ENCODE assay signal across 1 cellular context in the genomic region with DNA sequence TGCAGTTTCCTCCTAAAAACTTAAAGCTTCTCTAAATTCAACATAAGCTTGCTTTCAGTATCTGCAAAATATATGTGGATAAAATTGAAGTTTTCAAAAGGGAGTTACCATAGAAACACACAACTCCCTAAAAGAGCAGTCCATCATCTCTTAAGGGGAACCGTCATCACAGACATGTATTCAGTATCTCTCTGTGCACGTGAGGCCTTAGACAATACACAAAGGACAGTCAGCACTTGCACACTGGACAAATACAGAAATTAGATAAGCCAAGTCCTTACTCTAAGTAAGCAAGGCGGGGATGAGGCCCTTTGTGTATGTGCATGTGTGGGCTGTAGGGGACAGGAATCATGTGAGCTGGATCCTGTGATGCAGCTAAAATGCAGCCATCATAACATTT.
TF ChIP-seq lines count a peak whose summit lies in the region.

No MANE protein-coding gene starts in this region.

TF ChIP-seq in K562, 482 proteins besides CTCF, POLR2A, EP300 and RAD21 (continued from another document and continues in another):
- TF ChIP-seq, protein P1, sequence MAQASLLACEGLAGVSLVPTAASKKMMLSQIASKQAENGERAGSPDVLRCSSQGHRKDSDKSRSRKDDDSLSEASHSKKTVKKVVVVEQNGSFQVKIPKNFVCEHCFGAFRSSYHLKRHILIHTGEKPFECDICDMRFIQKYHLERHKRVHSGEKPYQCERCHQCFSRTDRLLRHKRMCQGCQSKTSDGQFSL (CRISPR knock-in tag; IDR thresholded peaks at IDR 0.05), result no peak
- TF ChIP-seq, protein P1 (tag; IDR thresholded peaks at IDR 0.05), result no peak
- TF ChIP-seq BRD9 (IDR thresholded peaks at IDR 0.05; ENCODE audit: low read depth, partially characterized antibody), result no peak
- no peak for TF ChIP-seq SETDB1 (IDR thresholded peaks at IDR 0.05; ENCODE audit: low read length)
- TF ChIP-seq, protein P2, sequence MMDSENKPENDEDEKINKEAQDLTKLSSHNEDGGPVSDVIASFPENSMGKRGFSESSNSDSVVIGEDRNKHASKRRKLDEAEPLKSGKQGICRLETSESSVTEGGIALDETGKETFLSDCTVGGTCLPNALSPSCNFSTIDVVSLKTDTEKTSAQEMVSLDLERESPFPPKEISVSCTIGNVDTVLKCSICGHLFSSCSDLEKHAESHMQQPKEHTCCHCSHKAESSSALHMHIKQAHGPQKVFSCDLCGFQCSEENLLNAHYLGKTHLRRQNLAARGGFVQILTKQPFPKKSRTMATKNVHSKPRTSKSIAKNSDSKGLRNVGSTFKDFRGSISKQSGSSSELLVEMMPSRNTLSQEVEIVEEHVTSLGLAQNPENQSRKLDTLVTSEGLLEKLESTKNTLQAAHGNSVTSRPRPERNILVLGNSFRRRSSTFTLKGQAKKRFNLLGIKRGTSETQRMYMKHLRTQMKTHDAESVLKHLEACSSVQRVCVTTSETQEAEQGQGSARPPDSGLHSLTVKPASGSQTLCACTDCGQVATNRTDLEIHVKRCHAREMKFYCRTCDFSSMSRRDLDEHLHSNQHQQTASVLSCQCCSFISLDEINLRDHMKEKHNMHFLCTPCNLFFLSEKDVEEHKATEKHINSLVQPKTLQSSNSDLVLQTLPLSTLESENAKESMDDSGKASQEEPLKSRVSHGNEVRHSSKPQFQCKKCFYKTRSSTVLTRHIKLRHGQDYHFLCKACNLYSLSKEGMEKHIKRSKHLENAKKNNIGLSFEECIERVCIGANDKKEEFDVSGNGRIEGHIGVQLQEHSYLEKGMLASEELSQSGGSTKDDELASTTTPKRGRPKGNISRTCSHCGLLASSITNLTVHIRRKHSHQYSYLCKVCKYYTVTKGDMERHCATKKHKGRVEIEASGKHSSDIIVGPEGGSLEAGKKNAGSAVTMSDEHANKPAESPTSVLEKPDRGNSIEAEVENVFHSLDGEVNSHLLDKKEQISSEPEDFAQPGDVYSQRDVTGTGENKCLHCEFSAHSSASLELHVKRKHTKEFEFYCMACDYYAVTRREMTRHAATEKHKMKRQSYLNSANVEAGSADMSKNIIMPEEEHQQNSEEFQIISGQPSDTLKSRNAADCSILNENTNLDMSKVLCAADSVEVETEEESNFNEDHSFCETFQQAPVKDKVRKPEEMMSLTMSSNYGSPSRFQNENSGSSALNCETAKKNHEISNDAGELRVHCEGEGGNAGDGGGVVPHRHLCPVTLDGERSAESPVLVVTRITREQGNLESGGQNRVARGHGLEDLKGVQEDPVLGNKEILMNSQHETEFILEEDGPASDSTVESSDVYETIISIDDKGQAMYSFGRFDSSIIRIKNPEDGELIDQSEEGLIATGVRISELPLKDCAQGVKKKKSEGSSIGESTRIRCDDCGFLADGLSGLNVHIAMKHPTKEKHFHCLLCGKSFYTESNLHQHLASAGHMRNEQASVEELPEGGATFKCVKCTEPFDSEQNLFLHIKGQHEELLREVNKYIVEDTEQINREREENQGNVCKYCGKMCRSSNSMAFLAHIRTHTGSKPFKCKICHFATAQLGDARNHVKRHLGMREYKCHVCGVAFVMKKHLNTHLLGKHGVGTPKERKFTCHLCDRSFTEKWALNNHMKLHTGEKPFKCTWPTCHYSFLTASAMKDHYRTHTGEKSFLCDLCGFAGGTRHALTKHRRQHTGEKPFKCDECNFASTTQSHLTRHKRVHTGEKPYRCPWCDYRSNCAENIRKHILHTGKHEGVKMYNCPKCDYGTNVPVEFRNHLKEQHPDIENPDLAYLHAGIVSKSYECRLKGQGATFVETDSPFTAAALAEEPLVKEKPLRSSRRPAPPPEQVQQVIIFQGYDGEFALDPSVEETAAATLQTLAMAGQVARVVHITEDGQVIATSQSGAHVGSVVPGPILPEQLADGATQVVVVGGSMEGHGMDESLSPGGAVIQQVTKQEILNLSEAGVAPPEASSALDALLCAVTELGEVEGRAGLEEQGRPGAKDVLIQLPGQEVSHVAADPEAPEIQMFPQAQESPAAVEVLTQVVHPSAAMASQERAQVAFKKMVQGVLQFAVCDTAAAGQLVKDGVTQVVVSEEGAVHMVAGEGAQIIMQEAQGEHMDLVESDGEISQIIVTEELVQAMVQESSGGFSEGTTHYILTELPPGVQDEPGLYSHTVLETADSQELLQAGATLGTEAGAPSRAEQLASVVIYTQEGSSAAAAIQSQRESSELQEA (IDR thresholded peaks at IDR 0.05; ENCODE audit: low read depth), result no peak
- TF ChIP-seq, protein P3, sequence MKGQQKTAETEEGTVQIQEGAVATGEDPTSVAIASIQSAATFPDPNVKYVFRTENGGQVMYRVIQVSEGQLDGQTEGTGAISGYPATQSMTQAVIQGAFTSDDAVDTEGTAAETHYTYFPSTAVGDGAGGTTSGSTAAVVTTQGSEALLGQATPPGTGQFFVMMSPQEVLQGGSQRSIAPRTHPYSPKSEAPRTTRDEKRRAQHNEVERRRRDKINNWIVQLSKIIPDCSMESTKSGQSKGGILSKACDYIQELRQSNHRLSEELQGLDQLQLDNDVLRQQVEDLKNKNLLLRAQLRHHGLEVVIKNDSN (CRISPR knock-in tag; IDR thresholded peaks at IDR 0.05), result peak; percentile 81
- TF ChIP-seq, protein P4, sequence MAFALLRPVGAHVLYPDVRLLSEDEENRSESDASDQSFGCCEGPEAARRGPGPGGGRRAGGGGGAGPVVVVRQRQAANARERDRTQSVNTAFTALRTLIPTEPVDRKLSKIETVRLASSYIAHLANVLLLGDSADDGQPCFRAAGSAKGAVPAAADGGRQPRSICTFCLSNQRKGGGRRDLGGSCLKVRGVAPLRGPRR (CRISPR knock-in tag; IDR thresholded peaks at IDR 0.05), result no peak
- TF ChIP-seq, protein P5, sequence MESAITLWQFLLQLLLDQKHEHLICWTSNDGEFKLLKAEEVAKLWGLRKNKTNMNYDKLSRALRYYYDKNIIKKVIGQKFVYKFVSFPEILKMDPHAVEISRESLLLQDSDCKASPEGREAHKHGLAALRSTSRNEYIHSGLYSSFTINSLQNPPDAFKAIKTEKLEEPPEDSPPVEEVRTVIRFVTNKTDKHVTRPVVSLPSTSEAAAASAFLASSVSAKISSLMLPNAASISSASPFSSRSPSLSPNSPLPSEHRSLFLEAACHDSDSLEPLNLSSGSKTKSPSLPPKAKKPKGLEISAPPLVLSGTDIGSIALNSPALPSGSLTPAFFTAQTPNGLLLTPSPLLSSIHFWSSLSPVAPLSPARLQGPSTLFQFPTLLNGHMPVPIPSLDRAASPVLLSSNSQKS (CRISPR knock-in tag; IDR thresholded peaks at IDR 0.05), result no peak
- TF ChIP-seq MTA1 (IDR thresholded peaks at IDR 0.05; ENCODE audit: borderline replicate concordance), result no peak
- TF ChIP-seq ATF7 (IDR thresholded peaks at IDR 0.05), result no peak
- 0 out of 2 replicates have a peak, but pooled peaks have one; percentile 20 for TF ChIP-seq JUND (IDR thresholded peaks at IDR 0.05; ENCODE audit: borderline replicate concordance, low read depth, low read length)
- TF ChIP-seq JUND (tag; IDR thresholded peaks at IDR 0.05; ENCODE audit: borderline replicate concordance, low read depth, low read length), result no peak
- TF ChIP-seq NFYB (IDR thresholded peaks at IDR 0.05; ENCODE audit: extremely low read depth, insufficient read length), result no peak
- no peak for TF ChIP-seq MYNN (IDR thresholded peaks at IDR 0.05)
- TF ChIP-seq MYNN (CRISPR knock-in tag; IDR thresholded peaks at IDR 0.05), result no peak
- peak in 1 of 2 experiments; percentile 41; a peak in 1 of 3 replicates for TF ChIP-seq CBX3 (IDR thresholded peaks at IDR 0.05; ENCODE audit: borderline replicate concordance in 1 of 2, low read length in 2 of 2)
- 0 out of 2 replicates have a peak, but pooled peaks have one; percentile 26 for TF ChIP-seq HEY1 (CRISPR knock-in tag; IDR thresholded peaks at IDR 0.05; ENCODE audit: borderline replicate concordance)
- no peak for TF ChIP-seq GTF2A2 (tag; IDR thresholded peaks at IDR 0.05)
- no peak for TF ChIP-seq ZNF668 (CRISPR knock-in tag; IDR thresholded peaks at IDR 0.05)
- TF ChIP-seq PRMT5 (CRISPR knock-in tag; IDR thresholded peaks at IDR 0.05), result no peak
- no peak for TF ChIP-seq ARNT (IDR thresholded peaks at IDR 0.05)
- no peak for TF ChIP-seq NR3C1 (CRISPR knock-in tag; IDR thresholded peaks at IDR 0.05)
- no peak for TF ChIP-seq RBM22 (IDR thresholded peaks at IDR 0.05; ENCODE audit: low read depth, low read length, poor library complexity, severe bottlenecking)
- TF ChIP-seq HNRNPLL (IDR thresholded peaks at IDR 0.05; ENCODE audit: low read depth, low read length, poor library complexity, severe bottlenecking), result no peak
- TF ChIP-seq, protein P6, sequence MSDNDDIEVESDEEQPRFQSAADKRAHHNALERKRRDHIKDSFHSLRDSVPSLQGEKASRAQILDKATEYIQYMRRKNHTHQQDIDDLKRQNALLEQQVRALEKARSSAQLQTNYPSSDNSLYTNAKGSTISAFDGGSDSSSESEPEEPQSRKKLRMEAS (CRISPR knock-in tag; IDR thresholded peaks at IDR 0.05), result no peak
- no peak for TF ChIP-seq NCOA4 (IDR thresholded peaks at IDR 0.05; ENCODE audit: partially characterized antibody)
- no peak for TF ChIP-seq BACH1 (tag; IDR thresholded peaks at IDR 0.05)
- peak; percentile 78 for TF ChIP-seq TCF3 (CRISPR knock-in tag; IDR thresholded peaks at IDR 0.05)
- TF ChIP-seq RAD51 (IDR thresholded peaks at IDR 0.05; ENCODE audit: borderline replicate concordance, low read depth), result no peak
- TF ChIP-seq ZNF324 (CRISPR knock-in tag; IDR thresholded peaks at IDR 0.05), result no peak
- TF ChIP-seq SNIP1 (IDR thresholded peaks at IDR 0.05; ENCODE audit: low read depth), result no peak
- TF ChIP-seq CREM (IDR thresholded peaks at IDR 0.05; ENCODE audit: low read depth), result 0 out of 2 replicates have a peak, but pooled peaks have one; percentile 20
- TF ChIP-seq LARP7 (IDR thresholded peaks at IDR 0.05), result no peak
- TF ChIP-seq, protein P7, sequence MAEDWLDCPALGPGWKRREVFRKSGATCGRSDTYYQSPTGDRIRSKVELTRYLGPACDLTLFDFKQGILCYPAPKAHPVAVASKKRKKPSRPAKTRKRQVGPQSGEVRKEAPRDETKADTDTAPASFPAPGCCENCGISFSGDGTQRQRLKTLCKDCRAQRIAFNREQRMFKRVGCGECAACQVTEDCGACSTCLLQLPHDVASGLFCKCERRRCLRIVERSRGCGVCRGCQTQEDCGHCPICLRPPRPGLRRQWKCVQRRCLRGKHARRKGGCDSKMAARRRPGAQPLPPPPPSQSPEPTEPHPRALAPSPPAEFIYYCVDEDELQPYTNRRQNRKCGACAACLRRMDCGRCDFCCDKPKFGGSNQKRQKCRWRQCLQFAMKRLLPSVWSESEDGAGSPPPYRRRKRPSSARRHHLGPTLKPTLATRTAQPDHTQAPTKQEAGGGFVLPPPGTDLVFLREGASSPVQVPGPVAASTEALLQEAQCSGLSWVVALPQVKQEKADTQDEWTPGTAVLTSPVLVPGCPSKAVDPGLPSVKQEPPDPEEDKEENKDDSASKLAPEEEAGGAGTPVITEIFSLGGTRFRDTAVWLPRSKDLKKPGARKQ (CRISPR knock-in tag; IDR thresholded peaks at IDR 0.05), result no peak
- TF ChIP-seq RFX1 (IDR thresholded peaks at IDR 0.05), result peak; percentile 56; the same call in 1 of the 2 replicates
- TF ChIP-seq ZKSCAN3 (CRISPR knock-in tag; IDR thresholded peaks at IDR 0.05), result no peak
- no peak for TF ChIP-seq DPF2 (IDR thresholded peaks at IDR 0.05)
- TF ChIP-seq SOX6 (IDR thresholded peaks at IDR 0.05), result peak; percentile 99
- TF ChIP-seq BCOR (IDR thresholded peaks at IDR 0.05), result no peak
- TF ChIP-seq, protein P8, sequence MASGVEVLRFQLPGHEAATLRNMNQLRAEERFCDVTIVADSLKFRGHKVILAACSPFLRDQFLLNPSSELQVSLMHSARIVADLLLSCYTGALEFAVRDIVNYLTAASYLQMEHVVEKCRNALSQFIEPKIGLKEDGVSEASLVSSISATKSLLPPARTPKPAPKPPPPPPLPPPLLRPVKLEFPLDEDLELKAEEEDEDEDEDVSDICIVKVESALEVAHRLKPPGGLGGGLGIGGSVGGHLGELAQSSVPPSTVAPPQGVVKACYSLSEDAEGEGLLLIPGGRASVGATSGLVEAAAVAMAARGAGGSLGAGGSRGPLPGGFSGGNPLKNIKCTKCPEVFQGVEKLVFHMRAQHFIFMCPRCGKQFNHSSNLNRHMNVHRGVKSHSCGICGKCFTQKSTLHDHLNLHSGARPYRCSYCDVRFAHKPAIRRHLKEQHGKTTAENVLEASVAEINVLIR (CRISPR knock-in tag; IDR thresholded peaks at IDR 0.05), result peak; percentile 27; the same call in 1 of the 2 replicates
- TF ChIP-seq, protein P9, sequence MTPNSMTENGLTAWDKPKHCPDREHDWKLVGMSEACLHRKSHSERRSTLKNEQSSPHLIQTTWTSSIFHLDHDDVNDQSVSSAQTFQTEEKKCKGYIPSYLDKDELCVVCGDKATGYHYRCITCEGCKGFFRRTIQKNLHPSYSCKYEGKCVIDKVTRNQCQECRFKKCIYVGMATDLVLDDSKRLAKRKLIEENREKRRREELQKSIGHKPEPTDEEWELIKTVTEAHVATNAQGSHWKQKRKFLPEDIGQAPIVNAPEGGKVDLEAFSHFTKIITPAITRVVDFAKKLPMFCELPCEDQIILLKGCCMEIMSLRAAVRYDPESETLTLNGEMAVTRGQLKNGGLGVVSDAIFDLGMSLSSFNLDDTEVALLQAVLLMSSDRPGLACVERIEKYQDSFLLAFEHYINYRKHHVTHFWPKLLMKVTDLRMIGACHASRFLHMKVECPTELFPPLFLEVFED (CRISPR knock-in tag; conservative IDR thresholded peaks at IDR 0.05), result no peak
- TF ChIP-seq ZNF239 (CRISPR knock-in tag; IDR thresholded peaks at IDR 0.05), result no peak
- no peak for TF ChIP-seq SAP30 (IDR thresholded peaks at IDR 0.05; ENCODE audit: borderline replicate concordance, insufficient read depth, low read depth, low read length, poor library complexity, severe bottlenecking)
- no peak for TF ChIP-seq LCOR (CRISPR knock-in tag; IDR thresholded peaks at IDR 0.05)
- TF ChIP-seq SMC3 (conservative IDR thresholded peaks at IDR 0.05; ENCODE audit: insufficient read depth, low read depth, low read length), result no peak
- no peak for TF ChIP-seq SREBF1 (IDR thresholded peaks at IDR 0.05; ENCODE audit: borderline replicate concordance, low read depth, low read length)
- TF ChIP-seq, protein P10, sequence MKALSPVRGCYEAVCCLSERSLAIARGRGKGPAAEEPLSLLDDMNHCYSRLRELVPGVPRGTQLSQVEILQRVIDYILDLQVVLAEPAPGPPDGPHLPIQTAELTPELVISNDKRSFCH (CRISPR knock-in tag; IDR thresholded peaks at IDR 0.05), result no peak
- TF ChIP-seq, protein P10 (tag; IDR thresholded peaks at IDR 0.05), result peak; percentile 50; the same call in 1 of the 2 replicates
- TF ChIP-seq ZNF699 (CRISPR knock-in tag; IDR thresholded peaks at IDR 0.05; ENCODE audit: insufficient replicate concordance), result no peak
- 0 out of 4 replicates have a peak, but pooled peaks of 1 of the 2 experiments have one; percentile 30 for TF ChIP-seq RCOR1 (IDR thresholded peaks at IDR 0.05; ENCODE audit: borderline replicate concordance in 1 of 2, low read depth in 2 of 2, low read length in 2 of 2)
- TF ChIP-seq EHMT2 (IDR thresholded peaks at IDR 0.05), result peak; percentile 58; the same call in 1 of the 2 replicates
